Comparison of ENCODE assay signal across 10 cellular contexts in the genomic region with DNA sequence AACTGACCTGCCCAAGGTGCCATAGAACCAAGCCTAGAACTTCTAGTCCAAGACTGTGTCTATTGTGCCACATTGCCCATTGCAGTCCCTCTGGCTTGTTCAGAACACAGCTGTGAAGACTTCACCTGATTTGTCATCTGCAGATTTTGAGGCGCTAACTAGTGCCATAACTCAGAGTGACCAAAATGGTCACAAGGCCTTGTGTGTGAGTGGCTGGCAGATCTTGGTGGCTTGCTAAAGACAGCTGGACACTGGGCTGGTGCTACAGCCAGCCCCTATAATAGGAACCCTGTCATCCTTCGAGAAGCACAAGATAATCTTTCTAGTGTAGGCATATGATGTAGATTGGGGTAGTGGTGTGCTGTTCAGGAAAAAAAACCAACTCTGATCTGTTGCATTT.
"Had no signal": no experiment of that assay in that cellular context is flagged by ENCODE, and none has a peak within 500 bp of the region (broad histone marks: within the 10 kb centered on the region; RNA-seq: fewer than 3 reads in every experiment).

No MANE protein-coding gene starts in this region.

- H3K4me2 ChIP-seq: GM23338 had no signal

- H3K27ac ChIP-seq: GM23248 had no signal

- H2AFZ ChIP-seq: GM23248, GM23338 had no signal

- FAIRE-seq: H1 had no signal

- DNase-seq: GM23248, GOT3, H7, H9, HCEC 1CT, HFFc6 had no signal

- H3K9ac ChIP-seq: GM23248 had no signal

- H3K9me3 ChIP-seq: HAP-1 had no signal

- H3K36me3 ChIP-seq: HAP-1 had no signal

- H3K4me1 ChIP-seq: HAP-1 had no signal

- ATAC-seq: GM23338, HCT116 had no signal

- H3K4me3 ChIP-seq: GM23248, GM23338, HAP-1 had no signal
